In genomic region chr19:20776083-20777076, GRCh38 we compare ENCODE assay signal across 7 cellular contexts. TPM values are rescaled to one million over a fixed set of nuclear protein-coding genes. Genes with fewer than 3 reads are reported as not detected.
A peak's percentile ranks its signal among the peaks of the same experiment; 100 is the strongest.
DNase-seq lines count a peak whose midpoint lies in the region; ATAC-seq, FAIRE-seq and TF ChIP-seq lines count a peak whose summit lies in the region.

Gene ZNF66, plus strand, starts transcription at chr19:20776304. Its CDS starts 144 bp downstream, at chr19:20776448.

- peak; percentile 98 for ATAC-seq in HG02970 (IDR thresholded peaks at IDR 0.05; ENCODE audit: low FRiP score, unreplicated experiment)

- peak; percentile 96 for FAIRE-seq in GM18507 (lab: Jason Lieb, UNC)

- TF ChIP-seq CTCF in WERI-Rb-1 (IDR thresholded peaks at IDR 0.05; ENCODE audit: low read depth, low read length) (no peak), cardiac fibroblast (IDR thresholded peaks at IDR 0.05; ENCODE audit: low read depth, low read length) (no peak)

- no peaks in the 10 kb centered on the region for H3K27me3 ChIP-seq in WERI-Rb-1 (ENCODE audit: insufficient read depth, low read depth, severe bottlenecking)

- peaks cover 6 to 10% (median 8%) of the 10 kb centered on the region in 3 donors for H3K27me3 Mint-ChIP-seq in immature natural killer cell (ENCODE audit: low read depth in 3 of 3)

- no peaks in the 10 kb centered on the region for H3K9me3 ChIP-seq in WERI-Rb-1 (ENCODE audit: severe bottlenecking)

- H3K4me3 Mint-ChIP-seq in immature natural killer cell = peak within 1 kb of the TSS; percentile 97 to 99 (median 99)

- H3K27ac Mint-ChIP-seq in immature natural killer cell = peak within 1 kb of the TSS; percentile 92 to 98 (median 97)

- H3K4me1 Mint-ChIP-seq in immature natural killer cell = peaks cover 24 to 42% of the 10 kb centered on the region in 2 donors

- H3K27ac ChIP-seq in WERI-Rb-1 = peak within 1 kb of the TSS; percentile 96

- DNase-seq in GM18507 (ENCODE audit: extremely low spot score, insufficient read length, low read depth) (peak; percentile 71), NCI-H2081 treated with DMSO at 0.1 percent for 48 hours (lab: John Stamatoyannopoulos, UW) (peak; percentile 83), WERI-Rb-1 (peak; percentile 98), cardiac fibroblast (ENCODE audit: low read depth in 2 of 2) (peak; percentile 98), immature natural killer cell (peak; percentile 94 to 95 (median 94)), smooth muscle cell of the brain vasculature (ENCODE audit: low read depth, low spot score) (peak; percentile 95)

- peaks cover 14% of the 10 kb centered on the region for H3K36me3 ChIP-seq in WERI-Rb-1

- peaks cover 4 to 17% (median 10%) of the 10 kb centered on the region in 3 donors for H3K36me3 Mint-ChIP-seq in immature natural killer cell

- H3K4me3 ChIP-seq in WERI-Rb-1 (ENCODE audit: low read depth, low read length) = peak within 1 kb of the TSS; percentile 97
- peak within 1 kb of the TSS; percentile 88 to 91 for H3K4me3 ChIP-seq in cardiac fibroblast (replicated peaks in 1 of 2; ENCODE audit: low read depth in 2 of 2, low read length in 2 of 2)

- H3K9me3 Mint-ChIP-seq in immature natural killer cell = peaks cover 0 to 4% (median 0%) of the 10 kb centered on the region in 6 donors

RNA-seq across cellular contexts. Expression of gene ZNF66, which starts in this region (rescaled TPM):
- 1 to 10 TPM; 1.9 to 4.2 (median 3.0) TPM for polyA plus RNA-seq in immature natural killer cell

Comparison
In these comparisons a context has a peak if more than half of its experiments do, and no peak if none do; other contexts are left out.
1. Peak in every context shown above with its lines: DNase-seq, ATAC-seq, H3K4me3 ChIP-seq and H3K27ac ChIP-seq.